18 cellular contexts compared by ENCODE assay signal in the genomic region with DNA sequence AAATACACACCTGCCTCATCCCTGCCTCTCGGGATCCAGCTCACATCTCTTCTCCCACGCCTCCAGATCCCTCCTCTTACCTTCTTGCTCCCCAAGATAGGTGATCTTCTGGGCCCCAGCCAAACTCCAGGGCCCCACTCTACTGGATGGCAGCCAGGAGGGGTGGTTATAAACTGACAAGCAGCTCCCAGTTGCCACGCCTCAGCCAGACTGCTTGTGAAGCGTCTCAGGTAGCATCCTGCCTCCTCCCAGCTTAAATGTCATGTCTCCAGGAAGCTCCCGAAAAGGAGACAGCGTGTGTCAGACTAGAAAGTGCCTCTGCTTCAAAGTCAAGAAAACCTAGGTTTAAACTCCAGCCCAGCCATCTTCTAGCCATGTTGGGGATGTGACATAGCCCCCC.
"Had no signal": no experiment of that assay in that cellular context is flagged by ENCODE, and none has a peak within 500 bp of the region (broad histone marks: within the 10 kb centered on the region; RNA-seq: fewer than 3 reads in every experiment).

No MANE protein-coding gene starts in this region.

- H3K27me3 Mint-ChIP-seq: stimulated activated naive B cell treated with anti-CD40 and anti-IgM and Interleukin-4, amounts not matched to agents 10 μg/mL and 1 μg/mL and 100 μg/mL, for 72 hours had no signal

- H3K36me3 Mint-ChIP-seq: stimulated activated naive B cell treated with anti-CD40 and anti-IgM and Interleukin-4, amounts not matched to agents 10 μg/mL and 1 μg/mL and 100 μg/mL, for 72 hours had no signal

- H3K9me3 Mint-ChIP-seq: activated naive CD4-positive, alpha-beta T cell treated with anti-CD3 and anti-CD28 coated beads for 36 hours; activated T-cell treated with anti-CD3 and anti-CD28 coated beads, Interleukin-2, amount 50 U/mL, for 4 hours; nephron; stimulated activated naive B cell treated with anti-CD40 and anti-IgM and Interleukin-4, amounts not matched to agents 10 μg/mL and 1 μg/mL and 100 μg/mL, for 72 hours had no signal

- H3K4me1 Mint-ChIP-seq: stimulated activated naive B cell treated with anti-CD40 and anti-IgM and Interleukin-4, amounts not matched to agents 10 μg/mL and 1 μg/mL and 100 μg/mL, for 72 hours had no signal

- DNase-seq: activated CD4-positive, alpha-beta T cell treated with anti-CD3 and anti-CD28 coated beads, Interleukin-2, amount 50 U/mL, for 1 hour; activated CD4-positive, CD25-positive, alpha-beta regulatory T cell treated with anti-CD3 and anti-CD28 coated beads, Interleukin-2, amount 50 U/mL, for 72 hours; activated CD8-positive, alpha-beta memory T cell treated with anti-CD3 and anti-CD28 coated beads, Interleukin-2, amount 50 U/mL, for 4 hours; activated naive CD4-positive, alpha-beta T cell treated with anti-CD3 and anti-CD28 coated beads for 36 hours; activated T-cell treated with anti-CD3 and anti-CD28 coated beads, Interleukin-2, amount 50 U/mL, for 4 hours; body of pancreas; colonic mucosa; foreskin melanocyte; glutamatergic neuron; islet precursor cell; left colon; midbrain; sigmoid colon; stimulated activated CD4-positive, alpha-beta T cell treated with anti-CD3 and anti-CD28 coated beads, Interleukin-4, amount 100 ng/mL, for 4 hours; stimulated activated naive B cell treated with anti-CD40 and anti-IgM and Interleukin-4, amounts not matched to agents 10 μg/mL and 1 μg/mL and 100 μg/mL, for 72 hours; T1000; upper lobe of right lung had no signal

- H3K4me3 Mint-ChIP-seq: activated naive CD4-positive, alpha-beta T cell treated with anti-CD3 and anti-CD28 coated beads for 36 hours; activated T-cell treated with anti-CD3 and anti-CD28 coated beads, Interleukin-2, amount 50 U/mL, for 4 hours; nephron; stimulated activated naive B cell treated with anti-CD40 and anti-IgM and Interleukin-4, amounts not matched to agents 10 μg/mL and 1 μg/mL and 100 μg/mL, for 72 hours had no signal

- H3K27ac Mint-ChIP-seq: activated naive CD4-positive, alpha-beta T cell treated with anti-CD3 and anti-CD28 coated beads for 36 hours; nephron; stimulated activated naive B cell treated with anti-CD40 and anti-IgM and Interleukin-4, amounts not matched to agents 10 μg/mL and 1 μg/mL and 100 μg/mL, for 72 hours had no signal

- ATAC-seq: activated T-cell treated with anti-CD3 and anti-CD28 coated beads, Interleukin-2, amount 50 U/mL, for 4 hours; body of pancreas; left colon; stimulated activated naive B cell treated with anti-CD40 and anti-IgM and Interleukin-4, amounts not matched to agents 10 μg/mL and 1 μg/mL and 100 μg/mL, for 72 hours; upper lobe of right lung had no signal
